In the genomic region with DNA sequence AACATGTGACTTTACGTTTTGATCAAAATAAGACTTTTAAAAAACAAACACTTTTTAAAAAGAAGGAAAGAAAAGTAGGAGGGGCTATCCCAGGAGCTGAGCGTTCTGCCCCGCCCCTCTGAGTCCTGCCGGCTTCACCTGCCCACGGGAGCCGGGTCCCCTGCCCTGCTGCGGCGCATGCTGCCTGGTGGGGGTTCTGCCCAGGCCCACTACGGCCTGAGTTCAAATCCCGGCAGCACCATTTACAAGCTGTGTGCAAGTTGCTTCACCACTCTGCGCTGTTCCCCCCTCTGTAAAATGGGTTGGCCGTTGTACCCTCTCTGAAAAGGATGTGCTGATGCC, we compare ENCODE assay signal across 1 cellular context.
TF ChIP-seq lines count a peak whose summit lies in the region.

No MANE protein-coding gene starts in this region.

TF ChIP-seq in HepG2, 621 proteins besides CTCF, POLR2A, EP300 and RAD21 (continued from another document):
- TF ChIP-seq, protein P1, sequence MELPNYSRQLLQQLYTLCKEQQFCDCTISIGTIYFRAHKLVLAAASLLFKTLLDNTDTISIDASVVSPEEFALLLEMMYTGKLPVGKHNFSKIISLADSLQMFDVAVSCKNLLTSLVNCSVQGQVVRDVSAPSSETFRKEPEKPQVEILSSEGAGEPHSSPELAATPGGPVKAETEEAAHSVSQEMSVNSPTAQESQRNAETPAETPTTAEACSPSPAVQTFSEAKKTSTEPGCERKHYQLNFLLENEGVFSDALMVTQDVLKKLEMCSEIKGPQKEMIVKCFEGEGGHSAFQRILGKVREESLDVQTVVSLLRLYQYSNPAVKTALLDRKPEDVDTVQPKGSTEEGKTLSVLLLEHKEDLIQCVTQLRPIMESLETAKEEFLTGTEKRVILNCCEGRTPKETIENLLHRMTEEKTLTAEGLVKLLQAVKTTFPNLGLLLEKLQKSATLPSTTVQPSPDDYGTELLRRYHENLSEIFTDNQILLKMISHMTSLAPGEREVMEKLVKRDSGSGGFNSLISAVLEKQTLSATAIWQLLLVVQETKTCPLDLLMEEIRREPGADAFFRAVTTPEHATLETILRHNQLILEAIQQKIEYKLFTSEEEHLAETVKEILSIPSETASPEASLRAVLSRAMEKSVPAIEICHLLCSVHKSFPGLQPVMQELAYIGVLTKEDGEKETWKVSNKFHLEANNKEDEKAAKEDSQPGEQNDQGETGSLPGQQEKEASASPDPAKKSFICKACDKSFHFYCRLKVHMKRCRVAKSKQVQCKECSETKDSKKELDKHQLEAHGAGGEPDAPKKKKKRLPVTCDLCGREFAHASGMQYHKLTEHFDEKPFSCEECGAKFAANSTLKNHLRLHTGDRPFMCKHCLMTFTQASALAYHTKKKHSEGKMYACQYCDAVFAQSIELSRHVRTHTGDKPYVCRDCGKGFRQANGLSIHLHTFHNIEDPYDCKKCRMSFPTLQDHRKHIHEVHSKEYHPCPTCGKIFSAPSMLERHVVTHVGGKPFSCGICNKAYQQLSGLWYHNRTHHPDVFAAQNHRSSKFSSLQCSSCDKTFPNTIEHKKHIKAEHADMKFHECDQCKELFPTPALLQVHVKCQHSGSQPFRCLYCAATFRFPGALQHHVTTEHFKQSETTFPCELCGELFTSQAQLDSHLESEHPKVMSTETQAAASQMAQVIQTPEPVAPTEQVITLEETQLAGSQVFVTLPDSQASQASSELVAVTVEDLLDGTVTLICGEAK (IDR thresholded peaks at IDR 0.05): no peak
- TF ChIP-seq, protein P1 (CRISPR knock-in tag; IDR thresholded peaks at IDR 0.05): peak; percentile 13; the same call in 1 of the 2 replicates
- 0 out of 2 replicates have a peak, but pooled peaks have one; percentile 2 for TF ChIP-seq ZSCAN31 (CRISPR knock-in tag; IDR thresholded peaks at IDR 0.05; ENCODE audit: low read depth)
- peak; percentile 56; the same call in 1 of the 2 replicates for TF ChIP-seq HNRNPL (IDR thresholded peaks at IDR 0.05; ENCODE audit: low read depth, low read length)
- no peak for TF ChIP-seq RORA (CRISPR knock-in tag; IDR thresholded peaks at IDR 0.05)
- TF ChIP-seq, protein P2, sequence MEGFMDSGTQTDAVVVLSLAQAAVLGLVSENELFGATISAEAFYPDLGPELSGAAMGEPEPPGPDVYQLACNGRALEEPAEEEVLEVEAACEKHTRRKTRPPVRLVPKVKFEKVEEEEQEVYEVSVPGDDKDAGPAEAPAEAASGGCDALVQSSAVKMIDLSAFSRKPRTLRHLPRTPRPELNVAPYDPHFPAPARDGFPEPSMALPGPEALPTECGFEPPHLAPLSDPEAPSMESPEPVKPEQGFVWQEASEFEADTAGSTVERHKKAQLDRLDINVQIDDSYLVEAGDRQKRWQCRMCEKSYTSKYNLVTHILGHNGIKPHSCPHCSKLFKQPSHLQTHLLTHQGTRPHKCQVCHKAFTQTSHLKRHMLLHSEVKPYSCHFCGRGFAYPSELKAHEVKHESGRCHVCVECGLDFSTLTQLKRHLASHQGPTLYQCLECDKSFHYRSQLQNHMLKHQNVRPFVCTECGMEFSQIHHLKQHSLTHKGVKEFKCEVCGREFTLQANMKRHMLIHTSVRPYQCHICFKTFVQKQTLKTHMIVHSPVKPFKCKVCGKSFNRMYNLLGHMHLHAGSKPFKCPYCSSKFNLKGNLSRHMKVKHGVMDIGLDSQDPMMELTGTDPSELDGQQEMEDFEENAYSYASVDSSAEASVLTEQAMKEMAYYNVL (CRISPR knock-in tag; IDR thresholded peaks at IDR 0.05; ENCODE audit: borderline replicate concordance): no peak
- no peak for TF ChIP-seq MIER3 (CRISPR knock-in tag; IDR thresholded peaks at IDR 0.05; ENCODE audit: borderline replicate concordance)
- TF ChIP-seq SNAI1 (CRISPR knock-in tag; IDR thresholded peaks at IDR 0.05; ENCODE audit: borderline replicate concordance): no peak
- TF ChIP-seq GABPA (IDR thresholded peaks at IDR 0.05; ENCODE audit: low read depth, low read length): no peak
- TF ChIP-seq GABPA (CRISPR knock-in tag; IDR thresholded peaks at IDR 0.05; ENCODE audit: low read depth): no peak
- no peak for TF ChIP-seq ZNF703 (CRISPR knock-in tag; IDR thresholded peaks at IDR 0.05; ENCODE audit: borderline replicate concordance)
- no peak for TF ChIP-seq ATF1 (CRISPR knock-in tag; IDR thresholded peaks at IDR 0.05)
- 0 out of 2 replicates have a peak, but pooled peaks have one; percentile 11 for TF ChIP-seq NCOA1 (CRISPR knock-in tag; IDR thresholded peaks at IDR 0.05)
- no peak for TF ChIP-seq CCAR2 (optimal IDR thresholded peaks at IDR 0.05; ENCODE audit: low read depth, low read length)
- TF ChIP-seq, protein P3, sequence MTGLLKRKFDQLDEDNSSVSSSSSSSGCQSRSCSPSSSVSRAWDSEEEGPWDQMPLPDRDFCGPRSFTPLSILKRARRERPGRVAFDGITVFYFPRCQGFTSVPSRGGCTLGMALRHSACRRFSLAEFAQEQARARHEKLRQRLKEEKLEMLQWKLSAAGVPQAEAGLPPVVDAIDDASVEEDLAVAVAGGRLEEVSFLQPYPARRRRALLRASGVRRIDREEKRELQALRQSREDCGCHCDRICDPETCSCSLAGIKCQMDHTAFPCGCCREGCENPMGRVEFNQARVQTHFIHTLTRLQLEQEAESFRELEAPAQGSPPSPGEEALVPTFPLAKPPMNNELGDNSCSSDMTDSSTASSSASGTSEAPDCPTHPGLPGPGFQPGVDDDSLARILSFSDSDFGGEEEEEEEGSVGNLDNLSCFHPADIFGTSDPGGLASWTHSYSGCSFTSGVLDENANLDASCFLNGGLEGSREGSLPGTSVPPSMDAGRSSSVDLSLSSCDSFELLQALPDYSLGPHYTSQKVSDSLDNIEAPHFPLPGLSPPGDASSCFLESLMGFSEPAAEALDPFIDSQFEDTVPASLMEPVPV (CRISPR knock-in tag; IDR thresholded peaks at IDR 0.05): peak; percentile 71; the same call in 1 of the 2 replicates
- peak; percentile 41; the same call in 1 of the 2 replicates for TF ChIP-seq MED1 (CRISPR knock-in tag; IDR thresholded peaks at IDR 0.05)
- TF ChIP-seq, protein P4, sequence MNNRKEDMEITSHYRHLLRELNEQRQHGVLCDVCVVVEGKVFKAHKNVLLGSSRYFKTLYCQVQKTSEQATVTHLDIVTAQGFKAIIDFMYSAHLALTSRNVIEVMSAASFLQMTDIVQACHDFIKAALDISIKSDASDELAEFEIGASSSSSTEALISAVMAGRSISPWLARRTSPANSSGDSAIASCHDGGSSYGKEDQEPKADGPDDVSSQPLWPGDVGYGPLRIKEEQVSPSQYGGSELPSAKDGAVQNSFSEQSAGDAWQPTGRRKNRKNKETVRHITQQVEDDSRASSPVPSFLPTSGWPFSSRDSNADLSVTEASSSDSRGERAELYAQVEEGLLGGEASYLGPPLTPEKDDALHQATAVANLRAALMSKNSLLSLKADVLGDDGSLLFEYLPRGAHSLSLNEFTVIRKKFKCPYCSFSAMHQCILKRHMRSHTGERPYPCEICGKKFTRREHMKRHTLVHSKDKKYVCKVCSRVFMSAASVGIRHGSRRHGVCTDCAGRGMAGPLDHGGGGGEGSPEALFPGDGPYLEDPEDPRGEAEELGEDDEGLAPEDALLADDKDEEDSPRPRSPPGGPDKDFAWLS (CRISPR knock-in tag; IDR thresholded peaks at IDR 0.05; ENCODE audit: borderline replicate concordance): no peak
- TF ChIP-seq ZMYM2 (CRISPR knock-in tag; IDR thresholded peaks at IDR 0.05): peak; percentile 85
- TF ChIP-seq, protein P5, sequence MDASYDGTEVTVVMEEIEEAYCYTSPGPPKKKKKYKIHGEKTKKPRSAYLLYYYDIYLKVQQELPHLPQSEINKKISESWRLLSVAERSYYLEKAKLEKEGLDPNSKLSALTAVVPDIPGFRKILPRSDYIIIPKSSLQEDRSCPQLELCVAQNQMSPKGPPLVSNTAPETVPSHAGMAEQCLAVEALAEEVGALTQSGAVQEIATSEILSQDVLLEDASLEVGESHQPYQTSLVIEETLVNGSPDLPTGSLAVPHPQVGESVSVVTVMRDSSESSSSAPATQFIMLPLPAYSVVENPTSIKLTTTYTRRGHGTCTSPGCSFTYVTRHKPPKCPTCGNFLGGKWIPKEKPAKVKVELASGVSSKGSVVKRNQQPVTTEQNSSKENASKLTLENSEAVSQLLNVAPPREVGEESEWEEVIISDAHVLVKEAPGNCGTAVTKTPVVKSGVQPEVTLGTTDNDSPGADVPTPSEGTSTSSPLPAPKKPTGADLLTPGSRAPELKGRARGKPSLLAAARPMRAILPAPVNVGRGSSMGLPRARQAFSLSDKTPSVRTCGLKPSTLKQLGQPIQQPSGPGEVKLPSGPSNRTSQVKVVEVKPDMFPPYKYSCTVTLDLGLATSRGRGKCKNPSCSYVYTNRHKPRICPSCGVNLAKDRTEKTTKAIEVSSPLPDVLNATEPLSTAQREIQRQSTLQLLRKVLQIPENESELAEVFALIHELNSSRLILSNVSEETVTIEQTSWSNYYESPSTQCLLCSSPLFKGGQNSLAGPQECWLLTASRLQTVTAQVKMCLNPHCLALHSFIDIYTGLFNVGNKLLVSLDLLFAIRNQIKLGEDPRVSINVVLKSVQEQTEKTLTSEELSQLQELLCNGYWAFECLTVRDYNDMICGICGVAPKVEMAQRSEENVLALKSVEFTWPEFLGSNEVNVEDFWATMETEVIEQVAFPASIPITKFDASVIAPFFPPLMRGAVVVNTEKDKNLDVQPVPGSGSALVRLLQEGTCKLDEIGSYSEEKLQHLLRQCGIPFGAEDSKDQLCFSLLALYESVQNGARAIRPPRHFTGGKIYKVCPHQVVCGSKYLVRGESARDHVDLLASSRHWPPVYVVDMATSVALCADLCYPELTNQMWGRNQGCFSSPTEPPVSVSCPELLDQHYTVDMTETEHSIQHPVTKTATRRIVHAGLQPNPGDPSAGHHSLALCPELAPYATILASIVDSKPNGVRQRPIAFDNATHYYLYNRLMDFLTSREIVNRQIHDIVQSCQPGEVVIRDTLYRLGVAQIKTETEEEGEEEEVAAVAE (CRISPR knock-in tag; IDR thresholded peaks at IDR 0.05; ENCODE audit: borderline replicate concordance): 0 out of 2 replicates have a peak, but pooled peaks have one; percentile 29
